Comparison of ENCODE assay signal across 32 cellular contexts in the genomic region with DNA sequence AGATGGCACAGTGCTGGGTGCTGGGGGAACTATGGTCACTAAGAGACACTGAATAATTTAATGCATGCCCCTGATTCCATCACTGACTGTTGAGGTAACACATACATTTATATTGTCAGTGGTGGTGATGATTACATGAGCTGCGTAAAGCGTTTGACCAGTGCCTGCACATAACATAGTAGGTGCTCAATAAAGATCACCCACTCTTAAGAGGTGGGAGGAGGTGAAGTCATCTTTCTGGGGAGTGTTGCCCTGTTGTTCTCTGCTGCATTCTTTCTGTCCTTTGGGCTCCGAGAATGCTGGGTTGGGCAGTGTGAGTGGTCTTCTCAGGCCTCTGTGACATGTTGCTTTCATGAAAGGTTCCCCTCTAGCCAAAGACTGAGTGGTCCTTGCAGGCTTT.
"Had no signal": no experiment of that assay in that cellular context is flagged by ENCODE, and none has a peak within 500 bp of the region (broad histone marks: within the 10 kb centered on the region; RNA-seq: fewer than 3 reads in every experiment).

No MANE protein-coding gene starts in this region.

- H3K9me3 ChIP-seq: ascending aorta, body of pancreas, breast epithelium had no signal

- H3K36me3 ChIP-seq: ascending aorta, breast epithelium had no signal

- H3K27ac Mint-ChIP-seq: activated CD8-positive, alpha-beta T cell treated with anti-CD3 and anti-CD28 coated beads for 36 hours; activated naive CD4-positive, alpha-beta T cell treated with anti-CD3 and anti-CD28 coated beads, Interleukin-2, amount 50 U/mL, for 24 hours; activated naive CD8-positive, alpha-beta T cell treated with anti-CD3 and anti-CD28 coated beads, Interleukin-2, amount 10 ng/mL, durations not matched to agents 7 days and 5 days; activated T-cell treated with anti-CD3 and anti-CD28 coated beads, Interleukin-2, amount 50 U/mL, for 72 hours; activated T-helper 17 cell treated with anti-CD3 and anti-CD28 coated beads, Interleukin-2, amount 50 U/mL, for 72 hours had no signal

- H3K4me2 ChIP-seq: PC-9 had no signal

- H3K27me3 Mint-ChIP-seq: activated naive CD4-positive, alpha-beta T cell treated with anti-CD3 and anti-CD28 coated beads, Interleukin-2, amount 50 U/mL, for 24 hours had no signal

- H3K9me3 Mint-ChIP-seq: activated CD8-positive, alpha-beta T cell treated with anti-CD3 and anti-CD28 coated beads for 36 hours; activated naive CD4-positive, alpha-beta T cell treated with anti-CD3 and anti-CD28 coated beads, Interleukin-2, amount 50 U/mL, for 24 hours; activated naive CD8-positive, alpha-beta T cell treated with anti-CD3 and anti-CD28 coated beads, Interleukin-2, amount 10 ng/mL, durations not matched to agents 7 days and 5 days; activated T-cell treated with anti-CD3 and anti-CD28 coated beads, Interleukin-2, amount 50 U/mL, for 72 hours; activated T-helper 17 cell treated with anti-CD3 and anti-CD28 coated beads, Interleukin-2, amount 50 U/mL, for 72 hours had no signal

- H3K27me3 ChIP-seq: ascending aorta, body of pancreas, breast epithelium had no signal

- ATAC-seq: activated CD8-positive, alpha-beta T cell treated with anti-CD3 and anti-CD28 coated beads for 36 hours; activated T-cell treated with anti-CD3 and anti-CD28 coated beads, Interleukin-2, amount 50 U/mL, for 72 hours; activated T-helper 17 cell treated with anti-CD3 and anti-CD28 coated beads, Interleukin-2, amount 50 U/mL, for 72 hours had no signal

- H3K4me3 Mint-ChIP-seq: activated CD8-positive, alpha-beta T cell treated with anti-CD3 and anti-CD28 coated beads for 36 hours; activated naive CD4-positive, alpha-beta T cell treated with anti-CD3 and anti-CD28 coated beads, Interleukin-2, amount 50 U/mL, for 24 hours; activated naive CD8-positive, alpha-beta T cell treated with anti-CD3 and anti-CD28 coated beads, Interleukin-2, amount 10 ng/mL, durations not matched to agents 7 days and 5 days; activated T-cell treated with anti-CD3 and anti-CD28 coated beads, Interleukin-2, amount 50 U/mL, for 72 hours; activated T-helper 17 cell treated with anti-CD3 and anti-CD28 coated beads, Interleukin-2, amount 50 U/mL, for 72 hours had no signal

- H2AFZ ChIP-seq: PC-9 had no signal

- H3K4me1 Mint-ChIP-seq: activated naive CD4-positive, alpha-beta T cell treated with anti-CD3 and anti-CD28 coated beads, Interleukin-2, amount 50 U/mL, for 24 hours; activated naive CD8-positive, alpha-beta T cell treated with anti-CD3 and anti-CD28 coated beads, Interleukin-2, amount 10 ng/mL, durations not matched to agents 7 days and 5 days; activated T-helper 17 cell treated with anti-CD3 and anti-CD28 coated beads, Interleukin-2, amount 50 U/mL, for 72 hours had no signal

- DNase-seq: activated CD4-positive, alpha-beta T cell treated with anti-CD3 and anti-CD28 coated beads for 1 hour; activated CD4-positive, alpha-beta T cell treated with anti-CD3 and anti-CD28 coated beads for 48 hours; activated CD4-positive, alpha-beta T cell treated with anti-CD3 and anti-CD28 coated beads, Interleukin-2, amount 50 U/mL, for 4 hours; activated CD4-positive, CD25-positive, alpha-beta regulatory T cell; activated CD8-positive, alpha-beta T cell treated with anti-CD3 and anti-CD28 coated beads for 36 hours; activated effector memory CD4-positive, alpha-beta T cell treated with anti-CD3 and anti-CD28 coated beads, Interleukin-2, amount 50 U/mL, for 16 hours; activated naive CD4-positive, alpha-beta T cell; activated naive CD8-positive, alpha-beta T cell treated with anti-CD3 and anti-CD28 coated beads, Interleukin-2, amount 10 ng/mL, durations not matched to agents 7 days and 5 days; activated T-cell treated with anti-CD3 and anti-CD28 coated beads, Interleukin-2, amount 50 U/mL, for 1 hour; activated T-cell treated with anti-CD3 and anti-CD28 coated beads, Interleukin-2, amount 50 U/mL, for 72 hours; amygdala; caudate nucleus; NCI-H1105; NCI-H1417 treated with DMSO at 0.1 percent for 48 hours; NCI-H187 treated with DMSO at 0.1 percent for 48 hours; NCI-H2081; NCI-H2171 treated with DMSO at 0.1 percent for 48 hours; NCI-H2227 treated with DMSO at 0.1 percent for 48 hours; NCI-H446; NCI-H526 treated with DMSO at 0.1 percent for 48 hours; PC-9; Right ventricle myocardium superior; SW 1271; T-helper 1 cell; T-helper 2 cell; T-helper 9 cell had no signal

- H3K27ac ChIP-seq: ascending aorta, PC-9, VCaP had no signal

- H3K36me3 Mint-ChIP-seq: activated naive CD4-positive, alpha-beta T cell treated with anti-CD3 and anti-CD28 coated beads, Interleukin-2, amount 50 U/mL, for 24 hours; activated naive CD8-positive, alpha-beta T cell treated with anti-CD3 and anti-CD28 coated beads, Interleukin-2, amount 10 ng/mL, durations not matched to agents 7 days and 5 days had no signal

- H3K4me3 ChIP-seq: ascending aorta, body of pancreas, PC-9 had no signal
